21 cellular contexts compared by ENCODE assay signal in the genomic region with DNA sequence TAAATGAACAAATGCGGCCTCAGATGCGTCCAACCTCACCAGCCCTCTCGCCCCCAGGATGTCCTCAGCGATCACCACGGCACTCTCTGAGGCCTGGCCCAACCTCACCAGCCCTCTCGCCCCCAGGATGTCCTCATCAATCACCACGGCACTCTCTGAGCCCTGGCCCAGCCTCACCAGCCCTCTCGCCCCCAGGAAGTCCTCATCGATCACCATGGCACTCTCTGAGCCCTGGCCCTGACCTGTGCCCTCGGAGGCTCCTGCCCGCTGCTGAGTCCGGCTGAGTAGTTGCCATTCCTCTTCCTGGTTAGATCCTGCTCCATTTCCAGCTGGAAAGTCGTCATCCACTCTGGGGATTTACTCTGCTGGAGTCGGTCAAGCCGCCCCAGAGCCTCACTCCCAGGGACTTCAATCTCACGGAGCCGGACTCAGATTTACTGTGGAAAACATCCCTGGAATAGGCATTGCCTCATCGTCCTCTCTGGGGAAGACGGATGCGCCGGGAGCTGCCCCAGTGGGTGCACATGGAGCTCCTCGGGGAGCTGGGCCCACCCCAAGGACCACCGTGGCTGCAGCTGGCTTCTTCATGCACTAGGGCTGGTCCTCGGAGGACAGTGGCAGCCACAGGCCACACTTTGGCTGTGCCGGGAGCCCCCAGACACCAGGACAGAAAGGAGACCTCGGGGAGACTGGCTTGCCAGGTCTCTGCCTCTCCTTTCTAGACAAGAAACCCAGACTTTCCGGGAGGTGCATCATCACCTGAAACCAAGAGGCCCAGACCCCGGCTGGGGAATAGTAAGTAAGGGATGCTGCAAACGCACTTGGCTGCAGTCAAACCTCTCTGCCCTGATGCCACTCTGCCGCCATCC.
DNase-seq lines count a peak whose midpoint lies in the region; ATAC-seq and TF ChIP-seq lines count a peak whose summit lies in the region.
"Had no signal": no experiment of that assay in that cellular context is flagged by ENCODE, and none has a peak within 500 bp of the region (broad histone marks: within the 10 kb centered on the region; RNA-seq: fewer than 3 reads in every experiment).

No MANE protein-coding gene starts in this region.

- no peaks in the 10 kb centered on the region for H3K36me3 ChIP-seq in gastrocnemius medialis
- no peaks in the 10 kb centered on the region for H3K36me3 ChIP-seq in tibial artery

- peak overlapping the region; percentile 49 for H3K27ac ChIP-seq in angular gyrus (ENCODE audit: low read depth, low read length)
- H3K27ac ChIP-seq in temporal lobe (ENCODE audit: low read depth, low read length): peak overlapping the region; percentile 81
- H3K27ac ChIP-seq in gastrocnemius medialis: no peak overlapping the region
- H3K27ac ChIP-seq in tibial artery: no peak overlapping the region
- H3K27ac ChIP-seq: GM23248, SK-N-MC had no signal

- H3K4me1 ChIP-seq in gastrocnemius medialis (no peaks in the 10 kb centered on the region), tibial artery (peaks cover 0 to 6% (median 2%) of the 10 kb centered on the region in 4 donors)
- H3K4me1 ChIP-seq: Caco-2 had no signal

- DNase-seq in G401 (ENCODE audit: low spot score) (peak; percentile 1), mesenteric fat pad (ENCODE audit: low spot score) (peak; percentile 73), kidney glomerular epithelial cell (lab: John Stamatoyannopoulos, UW) (no peak), gastrocnemius medialis (no peak), tibial artery (no peak)
- DNase-seq: Caco-2; CD4-positive, alpha-beta memory T cell; DMS 273 treated with DMSO at 0.1 percent for 48 hours; DMS79 treated with DMSO at 0.1 percent for 48 hours; GM23248; Kasumi-1; NCI-H1694; NCI-H2081 treated with DMSO at 0.1 percent for 48 hours; NCI-H2171 treated with DMSO at 0.1 percent for 48 hours; NCI-H446; PC-3; SHP77 had no signal

- no peak overlapping the region for H3K4me3 ChIP-seq in gastrocnemius medialis
- H3K4me3 ChIP-seq in tibial artery: no peak overlapping the region
- H3K4me3 ChIP-seq: GM23248, SK-N-MC had no signal

- intact Hi-C loops in gastrocnemius medialis (cut with DNase I; ENCODE audit: low total_unique reads) (no loop called here), tibial artery (cut with DNase I; ENCODE audit: low total_unique reads) (no loop called here)

- TF ChIP-seq POLR2A in gastrocnemius medialis (IDR thresholded peaks at IDR 0.05): no peak

- TF ChIP-seq CTCF in gastrocnemius medialis (IDR thresholded peaks at IDR 0.05 in 4 of 5, conservative IDR thresholded peaks at IDR 0.05 in 1 of 5): no peak
- TF ChIP-seq CTCF in tibial artery (IDR thresholded peaks at IDR 0.05): no peak

- in situ Hi-C loops in G401 (cut with HindIII; ENCODE audit: low sequenced_read_pairs): no loop called here
- in situ Hi-C loops in gastrocnemius medialis (cut with MboI; ENCODE audit: low sequenced_read_pairs in 4 of 4): no loop called here

- H3K27me3 ChIP-seq in gastrocnemius medialis (no peaks in the 10 kb centered on the region), tibial artery (no peaks in the 10 kb centered on the region)

- H3K9me3 ChIP-seq in gastrocnemius medialis (no peaks in the 10 kb centered on the region), tibial artery (no peaks in the 10 kb centered on the region)

- no peak for ATAC-seq in gastrocnemius medialis
- ATAC-seq: HCT116, PC-3 had no signal

Comparison
In these comparisons a context has a peak if more than half of its experiments do, and no peak if none do; other contexts are left out.
1. DNase-seq: peak in G401 (single experiment) and mesenteric fat pad (single experiment); none in kidney glomerular epithelial cell (single experiment), gastrocnemius medialis (0 of 2) and tibial artery (0 of 2).
2. H3K27ac ChIP-seq: peak in angular gyrus (single experiment) and temporal lobe (single experiment); none in gastrocnemius medialis (0 of 4) and tibial artery (0 of 2).